In the genomic region with DNA sequence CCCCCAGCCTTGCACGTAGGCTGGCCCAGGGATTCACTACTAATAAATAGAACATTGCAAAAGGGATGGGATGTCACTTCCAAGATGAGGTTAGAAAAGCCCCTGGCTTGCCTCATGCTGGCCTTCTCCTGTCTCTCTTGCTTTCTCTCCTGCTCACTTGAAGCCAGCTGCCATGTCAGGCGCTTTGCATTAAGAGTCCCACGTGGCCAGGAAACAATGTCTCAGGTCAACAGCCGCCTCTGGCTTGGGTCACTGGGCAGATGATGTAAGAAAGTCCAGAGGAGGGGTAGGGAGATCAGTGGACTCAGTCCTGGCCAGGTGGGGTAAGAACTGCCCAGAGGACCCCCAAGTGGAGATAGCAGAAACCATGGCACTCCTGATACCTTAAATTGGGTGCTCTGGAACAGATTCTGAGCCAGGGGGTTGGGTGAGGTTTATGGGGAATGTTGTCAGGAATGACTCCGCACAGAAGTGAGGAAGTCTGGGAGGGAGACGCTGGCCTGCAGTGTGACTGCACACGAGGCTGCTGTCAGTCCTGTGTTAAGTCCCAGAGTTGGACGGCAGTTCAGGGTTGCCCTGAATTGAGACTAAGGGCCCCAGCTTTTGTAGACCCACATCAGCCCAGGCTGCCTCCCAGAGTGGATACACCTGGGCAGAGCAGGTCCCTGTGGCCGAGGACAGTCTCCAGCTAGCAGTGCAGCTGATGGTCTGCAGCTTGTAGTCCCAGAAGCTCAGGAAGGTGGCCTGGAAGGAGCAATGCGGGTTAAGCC, we compare ENCODE assay signal across 1 cellular context.
TF ChIP-seq lines count a peak whose summit lies in the region.

No MANE protein-coding gene starts in this region.

TF ChIP-seq in GM23338, 12 proteins besides CTCF, POLR2A, EP300 and RAD21 (continued from another document):
- TF ChIP-seq, protein P1, sequence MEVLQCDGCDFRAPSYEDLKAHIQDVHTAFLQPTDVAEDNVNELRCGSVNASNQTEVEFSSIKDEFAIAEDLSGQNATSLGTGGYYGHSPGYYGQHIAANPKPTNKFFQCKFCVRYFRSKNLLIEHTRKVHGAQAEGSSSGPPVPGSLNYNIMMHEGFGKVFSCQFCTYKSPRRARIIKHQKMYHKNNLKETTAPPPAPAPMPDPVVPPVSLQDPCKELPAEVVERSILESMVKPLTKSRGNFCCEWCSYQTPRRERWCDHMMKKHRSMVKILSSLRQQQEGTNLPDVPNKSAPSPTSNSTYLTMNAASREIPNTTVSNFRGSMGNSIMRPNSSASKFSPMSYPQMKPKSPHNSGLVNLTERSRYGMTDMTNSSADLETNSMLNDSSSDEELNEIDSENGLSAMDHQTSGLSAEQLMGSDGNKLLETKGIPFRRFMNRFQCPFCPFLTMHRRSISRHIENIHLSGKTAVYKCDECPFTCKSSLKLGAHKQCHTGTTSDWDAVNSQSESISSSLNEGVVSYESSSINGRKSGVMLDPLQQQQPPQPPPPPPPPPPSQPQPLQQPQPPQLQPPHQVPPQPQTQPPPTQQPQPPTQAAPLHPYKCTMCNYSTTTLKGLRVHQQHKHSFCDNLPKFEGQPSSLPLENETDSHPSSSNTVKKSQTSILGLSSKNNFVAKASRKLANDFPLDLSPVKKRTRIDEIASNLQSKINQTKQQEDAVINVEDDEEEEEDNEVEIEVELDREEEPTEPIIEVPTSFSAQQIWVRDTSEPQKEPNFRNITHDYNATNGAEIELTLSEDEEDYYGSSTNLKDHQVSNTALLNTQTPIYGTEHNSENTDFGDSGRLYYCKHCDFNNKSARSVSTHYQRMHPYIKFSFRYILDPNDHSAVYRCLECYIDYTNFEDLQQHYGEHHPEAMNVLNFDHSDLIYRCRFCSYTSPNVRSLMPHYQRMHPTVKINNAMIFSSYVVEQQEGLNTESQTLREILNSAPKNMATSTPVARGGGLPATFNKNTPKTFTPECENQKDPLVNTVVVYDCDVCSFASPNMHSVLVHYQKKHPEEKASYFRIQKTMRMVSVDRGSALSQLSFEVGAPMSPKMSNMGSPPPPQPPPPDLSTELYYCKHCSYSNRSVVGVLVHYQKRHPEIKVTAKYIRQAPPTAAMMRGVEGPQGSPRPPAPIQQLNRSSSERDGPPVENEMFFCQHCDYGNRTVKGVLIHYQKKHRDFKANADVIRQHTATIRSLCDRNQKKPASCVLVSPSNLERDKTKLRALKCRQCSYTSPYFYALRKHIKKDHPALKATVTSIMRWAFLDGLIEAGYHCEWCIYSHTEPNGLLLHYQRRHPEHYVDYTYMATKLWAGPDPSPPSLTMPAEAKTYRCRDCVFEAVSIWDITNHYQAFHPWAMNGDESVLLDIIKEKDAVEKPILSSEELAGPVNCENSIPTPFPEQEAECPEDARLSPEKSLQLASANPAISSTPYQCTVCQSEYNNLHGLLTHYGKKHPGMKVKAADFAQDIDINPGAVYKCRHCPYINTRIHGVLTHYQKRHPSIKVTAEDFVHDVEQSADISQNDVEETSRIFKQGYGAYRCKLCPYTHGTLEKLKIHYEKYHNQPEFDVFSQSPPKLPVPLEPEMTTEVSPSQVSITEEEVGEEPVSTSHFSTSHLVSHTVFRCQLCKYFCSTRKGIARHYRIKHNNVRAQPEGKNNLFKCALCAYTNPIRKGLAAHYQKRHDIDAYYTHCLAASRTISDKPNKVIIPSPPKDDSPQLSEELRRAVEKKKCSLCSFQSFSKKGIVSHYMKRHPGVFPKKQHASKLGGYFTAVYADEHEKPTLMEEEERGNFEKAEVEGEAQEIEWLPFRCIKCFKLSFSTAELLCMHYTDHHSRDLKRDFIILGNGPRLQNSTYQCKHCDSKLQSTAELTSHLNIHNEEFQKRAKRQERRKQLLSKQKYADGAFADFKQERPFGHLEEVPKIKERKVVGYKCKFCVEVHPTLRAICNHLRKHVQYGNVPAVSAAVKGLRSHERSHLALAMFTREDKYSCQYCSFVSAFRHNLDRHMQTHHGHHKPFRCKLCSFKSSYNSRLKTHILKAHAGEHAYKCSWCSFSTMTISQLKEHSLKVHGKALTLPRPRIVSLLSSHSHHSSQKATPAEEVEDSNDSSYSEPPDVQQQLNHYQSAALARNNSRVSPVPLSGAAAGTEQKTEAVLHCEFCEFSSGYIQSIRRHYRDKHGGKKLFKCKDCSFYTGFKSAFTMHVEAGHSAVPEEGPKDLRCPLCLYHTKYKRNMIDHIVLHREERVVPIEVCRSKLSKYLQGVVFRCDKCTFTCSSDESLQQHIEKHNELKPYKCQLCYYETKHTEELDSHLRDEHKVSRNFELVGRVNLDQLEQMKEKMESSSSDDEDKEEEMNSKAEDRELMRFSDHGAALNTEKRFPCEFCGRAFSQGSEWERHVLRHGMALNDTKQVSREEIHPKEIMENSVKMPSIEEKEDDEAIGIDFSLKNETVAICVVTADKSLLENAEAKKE (CRISPR knock-in tag; IDR thresholded peaks at IDR 0.05), result no peak
- TF ChIP-seq POLR2AphosphoS5 (IDR thresholded peaks at IDR 0.05; ENCODE audit: low read depth) (no peak), REST (IDR thresholded peaks at IDR 0.05; ENCODE audit: unreplicated experiment) (no peak), STAT1 (IDR thresholded peaks at IDR 0.05; ENCODE audit: unreplicated experiment) (no peak), ZNF331 (CRISPR knock-in tag; IDR thresholded peaks at IDR 0.05; ENCODE audit: low read depth) (no peak)
- TF ChIP-seq, protein P2, sequence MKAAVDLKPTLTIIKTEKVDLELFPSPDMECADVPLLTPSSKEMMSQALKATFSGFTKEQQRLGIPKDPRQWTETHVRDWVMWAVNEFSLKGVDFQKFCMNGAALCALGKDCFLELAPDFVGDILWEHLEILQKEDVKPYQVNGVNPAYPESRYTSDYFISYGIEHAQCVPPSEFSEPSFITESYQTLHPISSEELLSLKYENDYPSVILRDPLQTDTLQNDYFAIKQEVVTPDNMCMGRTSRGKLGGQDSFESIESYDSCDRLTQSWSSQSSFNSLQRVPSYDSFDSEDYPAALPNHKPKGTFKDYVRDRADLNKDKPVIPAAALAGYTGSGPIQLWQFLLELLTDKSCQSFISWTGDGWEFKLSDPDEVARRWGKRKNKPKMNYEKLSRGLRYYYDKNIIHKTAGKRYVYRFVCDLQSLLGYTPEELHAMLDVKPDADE (IDR thresholded peaks at IDR 0.05), result no peak
